ENCODE assay signal across 8 cellular contexts in genomic region chr2:27960237-27960912, GRCh38.
DNase-seq lines count a peak whose midpoint lies in the region; ATAC-seq and TF ChIP-seq lines count a peak whose summit lies in the region.

No MANE protein-coding gene starts in this region.

- H3K27me3 ChIP-seq in left ventricle myocardium inferior (ENCODE audit: low read depth) = no peaks in the 10 kb centered on the region
- no peaks in the 10 kb centered on the region for H3K27me3 ChIP-seq in right cardiac atrium (ENCODE audit: control insufficient read depth, insufficient read depth)
- H3K27me3 ChIP-seq in uterus = no peaks in the 10 kb centered on the region

- H3K36me3 ChIP-seq in left ventricle myocardium inferior (no peaks in the 10 kb centered on the region), uterus (no peaks in the 10 kb centered on the region)

- no peaks in the 10 kb centered on the region for H3K9me3 Mint-ChIP-seq in activated T-helper 17 cell treated with anti-CD3 and anti-CD28 coated beads, Interleukin-2, amount 50 U/mL, for 72 hours

- WGBS in right cardiac atrium = 47% methylated on average over 4 of the region's 4 CpGs

- DNase-seq in left ventricle myocardium inferior (no peak), right cardiac atrium (no peak), kidney tubule cell (ENCODE audit: low spot score) (peak; percentile 89), uterus (no peak), NCI-H524 treated with DMSO at 0.1 percent for 48 hours (lab: John Stamatoyannopoulos, UW) (no peak), SKM-1 treated with dmso at 0.1 percent for 144 hours (lab: John Stamatoyannopoulos, UW; ENCODE audit: unreplicated experiment) (no peak)

- H3K4me1 Mint-ChIP-seq in activated T-helper 17 cell treated with anti-CD3 and anti-CD28 coated beads, Interleukin-2, amount 50 U/mL, for 72 hours = peaks cover 72% of the 10 kb centered on the region

- H3K4me3 ChIP-seq in left ventricle myocardium inferior (no peak overlapping the region), right cardiac atrium (ENCODE audit: low read length) (no peak overlapping the region), uterus (no peak overlapping the region)

- no peak for TF ChIP-seq POLR2A in uterus (IDR thresholded peaks at IDR 0.05)

- ATAC-seq in right cardiac atrium (no peak), HG02970 (IDR thresholded peaks at IDR 0.05; ENCODE audit: low FRiP score, unreplicated experiment) (no peak)
- peak; percentile 80 for ATAC-seq in activated T-helper 17 cell treated with anti-CD3 and anti-CD28 coated beads, Interleukin-2, amount 50 U/mL, for 72 hours (replicated peaks)

- H3K4me1 ChIP-seq in left ventricle myocardium inferior (peaks cover 52% of the 10 kb centered on the region), right cardiac atrium (ENCODE audit: control insufficient read depth, insufficient read depth, low read length) (peaks cover 8% of the 10 kb centered on the region), uterus (peaks cover under 1 to 6% of the 10 kb centered on the region in 2 donors)

- H3K4me3 Mint-ChIP-seq in activated T-helper 17 cell treated with anti-CD3 and anti-CD28 coated beads, Interleukin-2, amount 50 U/mL, for 72 hours = peak overlapping the region; percentile 64

- peaks cover 5% of the 10 kb centered on the region for H3K36me3 Mint-ChIP-seq in activated T-helper 17 cell treated with anti-CD3 and anti-CD28 coated beads, Interleukin-2, amount 50 U/mL, for 72 hours (ENCODE audit: low read depth)

- intact Hi-C loops in left ventricle myocardium inferior (cut with micrococcal nuclease) (no loop called here), right cardiac atrium (cut with DNase I) (no loop called here), uterus (cut with DNase I; ENCODE audit: low total_unique reads) (no loop called here)

- peak overlapping the region; percentile 70 for H3K27ac Mint-ChIP-seq in activated T-helper 17 cell treated with anti-CD3 and anti-CD28 coated beads, Interleukin-2, amount 50 U/mL, for 72 hours

- no peaks in the 10 kb centered on the region for H3K9me3 ChIP-seq in left ventricle myocardium inferior (replicated peaks)
- no peaks in the 10 kb centered on the region for H3K9me3 ChIP-seq in right cardiac atrium (ENCODE audit: control insufficient read depth, low read length)
- H3K9me3 ChIP-seq in uterus = no peaks in the 10 kb centered on the region

- peak overlapping the region; percentile 13 for H3K27ac ChIP-seq in left ventricle myocardium inferior (replicated peaks)
- no peak overlapping the region for H3K27ac ChIP-seq in right cardiac atrium (ENCODE audit: low read length)
- H3K27ac ChIP-seq in uterus = peak overlapping the region; percentile 43 to 77

- no peaks in the 10 kb centered on the region for H3K27me3 Mint-ChIP-seq in activated T-helper 17 cell treated with anti-CD3 and anti-CD28 coated beads, Interleukin-2, amount 50 U/mL, for 72 hours

- no peak for TF ChIP-seq CTCF in left ventricle myocardium inferior (IDR thresholded peaks at IDR 0.05; ENCODE audit: borderline replicate concordance)
- no peak for TF ChIP-seq CTCF in uterus (IDR thresholded peaks at IDR 0.05)
